ENCODE assay signal across 14 cellular contexts in genomic region chr9:109095321-109095720, GRCh38.
"Had no signal": no experiment of that assay in that cellular context is flagged by ENCODE, and none has a peak within 500 bp of the region (broad histone marks: within the 10 kb centered on the region; RNA-seq: fewer than 3 reads in every experiment).

No MANE protein-coding gene starts in this region.

- H3K4me3 ChIP-seq: cardiac muscle cell, left lung, mucosa of descending colon, tibial artery had no signal

- H3K27ac ChIP-seq: cardiac muscle cell, left lung, tibial artery had no signal

- H3K27me3 Mint-ChIP-seq: activated CD4-positive, alpha-beta memory T cell treated with anti-CD3 and anti-CD28 coated beads for 36 hours; natural killer cell treated with Interleukin-12 subunit alpha and Interleukin-12 subunit beta and Interleukin-15 and Interleukin-18, amount 100 ng/mL, for 72 hours; stimulated activated memory B cell treated with anti-CD40 and anti-IgM and Interleukin-4, amounts not matched to agents 10 μg/mL and 1 μg/mL and 100 μg/mL, for 72 hours had no signal

- H3K9me3 Mint-ChIP-seq: activated CD4-positive, alpha-beta memory T cell treated with anti-CD3 and anti-CD28 coated beads for 36 hours; natural killer cell treated with Interleukin-12 subunit alpha and Interleukin-12 subunit beta and Interleukin-15 and Interleukin-18, amount 100 ng/mL, for 72 hours; stimulated activated memory B cell treated with anti-CD40 and anti-IgM and Interleukin-4, amounts not matched to agents 10 μg/mL and 1 μg/mL and 100 μg/mL, for 72 hours had no signal

- H3K4me2 ChIP-seq: SK-N-SH had no signal

- ATAC-seq: left lung; mucosa of descending colon; natural killer cell treated with Interleukin-12 subunit alpha and Interleukin-12 subunit beta and Interleukin-15 and Interleukin-18, amount 100 ng/mL, for 72 hours; stimulated activated memory B cell treated with anti-CD40 and anti-IgM and Interleukin-4, amounts not matched to agents 10 μg/mL and 1 μg/mL and 100 μg/mL, for 72 hours had no signal

- H3K27ac Mint-ChIP-seq: activated CD4-positive, alpha-beta memory T cell treated with anti-CD3 and anti-CD28 coated beads for 36 hours; stimulated activated memory B cell treated with anti-CD40 and anti-IgM and Interleukin-4, amounts not matched to agents 10 μg/mL and 1 μg/mL and 100 μg/mL, for 72 hours had no signal

- H3K4me3 Mint-ChIP-seq: activated CD4-positive, alpha-beta memory T cell treated with anti-CD3 and anti-CD28 coated beads for 36 hours; natural killer cell treated with Interleukin-12 subunit alpha and Interleukin-12 subunit beta and Interleukin-15 and Interleukin-18, amount 100 ng/mL, for 72 hours; stimulated activated memory B cell treated with anti-CD40 and anti-IgM and Interleukin-4, amounts not matched to agents 10 μg/mL and 1 μg/mL and 100 μg/mL, for 72 hours had no signal

- H3K27me3 ChIP-seq: cardiac muscle cell, left lung, tibial artery had no signal

- DNase-seq: activated CD4-positive, alpha-beta memory T cell treated with anti-CD3 and anti-CD28 coated beads for 36 hours; activated CD8-positive, alpha-beta memory T cell treated with anti-CD3 and anti-CD28 coated beads, Interleukin-2, amount 50 U/mL, for 4 hours; activated effector memory CD4-positive, alpha-beta T cell treated with anti-CD3 and anti-CD28 coated beads, Interleukin-2, amount 50 U/mL, for 16 hours; activated T-cell treated with anti-CD3 and anti-CD28 coated beads, Interleukin-2, amount 50 U/mL, for 48 hours; hypothalamus; kidney; left lung; mucosa of descending colon; SK-N-SH; T-helper 1 cell; tibial artery had no signal

- H3K9me3 ChIP-seq: left lung, mucosa of descending colon, SK-N-SH, tibial artery had no signal

- H3K9ac ChIP-seq: SK-N-SH had no signal
